In genomic region chr1:197903196-197903514, GRCh38 we compare ENCODE assay signal across 9 cellular contexts. TPM values are rescaled to one million over a fixed set of nuclear protein-coding genes. Genes with fewer than 3 reads are reported as not detected.
DNase-seq lines count a peak whose midpoint lies in the region; ATAC-seq and TF ChIP-seq lines count a peak whose summit lies in the region.
"Had no signal": no experiment of that assay in that cellular context is flagged by ENCODE, and none has a peak within 500 bp of the region (broad histone marks: within the 10 kb centered on the region; RNA-seq: fewer than 3 reads in every experiment).

No MANE protein-coding gene starts in this region.

- no peak for TF ChIP-seq POLR2A in right lobe of liver (IDR thresholded peaks at IDR 0.05)

- H3K9me3 Mint-ChIP-seq in activated CD4-positive, alpha-beta T cell treated with anti-CD3 and anti-CD28 coated beads, Interleukin-2, amount 10 ng/mL, durations not matched to agents 24 days and 14 days, result no peaks in the 10 kb centered on the region

- no peaks in the 10 kb centered on the region for H3K36me3 ChIP-seq in right lobe of liver
- H3K36me3 ChIP-seq in thymus (ENCODE audit: control insufficient read depth, insufficient read depth), result no peaks in the 10 kb centered on the region

- H3K36me3 Mint-ChIP-seq in activated CD4-positive, alpha-beta T cell treated with anti-CD3 and anti-CD28 coated beads, Interleukin-2, amount 10 ng/mL, durations not matched to agents 24 days and 14 days (ENCODE audit: low read depth), result no peaks in the 10 kb centered on the region

- H3K27ac ChIP-seq in right lobe of liver, result peak overlapping the region in 2 of 3 donors; percentile 90 to 97
- H3K27ac ChIP-seq in thymus (ENCODE audit: low read depth), result no peak overlapping the region

- H3K4me1 ChIP-seq in right lobe of liver, result peaks cover 0 to 17% (median 7%) of the 10 kb centered on the region in 4 donors
- H3K4me1 ChIP-seq in thymus (ENCODE audit: control insufficient read depth, insufficient read depth, low read length), result peaks cover 4% of the 10 kb centered on the region

- no peak for TF ChIP-seq CTCF in astrocyte of the cerebellum (IDR thresholded peaks at IDR 0.05; ENCODE audit: low read depth, low read length, missing control alignments)
- TF ChIP-seq CTCF in right lobe of liver (IDR thresholded peaks at IDR 0.05), result no peak
- TF ChIP-seq CTCF in GM13976 (IDR thresholded peaks at IDR 0.05; ENCODE audit: borderline replicate concordance, control extremely low read depth, extremely low read depth, insufficient read depth, missing control alignments), result no peak

- no peak for DNase-seq in activated CD4-positive, alpha-beta T cell treated with anti-CD3 and anti-CD28 coated beads, Interleukin-2, amount 10 ng/mL, durations not matched to agents 24 days and 14 days
- DNase-seq in activated CD4-positive, alpha-beta T cell treated with anti-CD3 and anti-CD28 coated beads, Interleukin-2, amount 50 U/mL, for 4 hours, result no peak
- no peak for DNase-seq in astrocyte of the cerebellum (ENCODE audit: low read depth)
- no peak for DNase-seq in right lobe of liver
- no peak for DNase-seq in SHP77 treated with DMSO at 0.1 percent for 48 hours (lab: John Stamatoyannopoulos, UW)
- no peak for DNase-seq in GM13976 (ENCODE audit: low spot score)

- H3K27ac Mint-ChIP-seq in activated CD4-positive, alpha-beta T cell treated with anti-CD3 and anti-CD28 coated beads, Interleukin-2, amount 10 ng/mL, durations not matched to agents 24 days and 14 days, result peak overlapping the region; percentile 50

- WGBS in right lobe of liver (ENCODE audit: insufficient coverage, low coverage, low lambda C conversion rate, missing lambda C conversion rate), result 9% methylated on average over 3 of the region's 3 CpGs
- 15% methylated on average over 3 of the region's 3 CpGs for WGBS in thymus

- H3K4me1 Mint-ChIP-seq in activated CD4-positive, alpha-beta T cell treated with anti-CD3 and anti-CD28 coated beads, Interleukin-2, amount 10 ng/mL, durations not matched to agents 24 days and 14 days, result peaks cover 9% of the 10 kb centered on the region

- H3K27me3 ChIP-seq in right lobe of liver (no peaks in the 10 kb centered on the region), thymus (ENCODE audit: control insufficient read depth, insufficient read depth) (peaks cover 33% of the 10 kb centered on the region)

- in situ Hi-C loops in astrocyte of the cerebellum (cut with HindIII; ENCODE audit: low sequenced_read_pairs) (no loop called here), GM13976 (cut with MboI; ENCODE audit: low sequenced_read_pairs, unreplicated experiment) (no loop called here)

- H3K4me3 Mint-ChIP-seq in activated CD4-positive, alpha-beta T cell treated with anti-CD3 and anti-CD28 coated beads, Interleukin-2, amount 10 ng/mL, durations not matched to agents 24 days and 14 days, result peak overlapping the region; percentile 83

- H3K9me3 ChIP-seq in right lobe of liver (no peaks in the 10 kb centered on the region), thymus (ENCODE audit: control insufficient read depth) (no peaks in the 10 kb centered on the region)

- H3K4me3 ChIP-seq in astrocyte of the cerebellum (ENCODE audit: low read depth, low read length), result peak overlapping the region; percentile 53
- H3K4me3 ChIP-seq in right lobe of liver, result peak overlapping the region; percentile 49 to 95 (median 83)
- H3K4me3 ChIP-seq in thymus (ENCODE audit: low read length), result peak overlapping the region; percentile 88

- H3K27me3 Mint-ChIP-seq in activated CD4-positive, alpha-beta T cell treated with anti-CD3 and anti-CD28 coated beads, Interleukin-2, amount 10 ng/mL, durations not matched to agents 24 days and 14 days, result peaks cover 69% of the 10 kb centered on the region

- ATAC-seq in right lobe of liver (peak in 2 of 4 donors; percentile 14 to 19), HG03342 (IDR thresholded peaks at IDR 0.05; ENCODE audit: unreplicated experiment) (no peak)

- intact Hi-C loops in activated CD4-positive, alpha-beta T cell treated with anti-CD3 and anti-CD28 coated beads, Interleukin-2, amount 10 ng/mL, durations not matched to agents 24 days and 14 days (cut with micrococcal nuclease), result loop anchor here (2.0 to 10.0 kb wide), 3 partner anchors 126 to 722 kb away; partner anchors contain the start of gene NEK7
- intact Hi-C loops in right lobe of liver (cut with DNase I), result no loop called here

RNA-seq across cellular contexts. Expression of gene C1orf53, which starts 0.7 kb away (rescaled TPM):
- 1.0 and 1.3 TPM in 2 replicates for total RNA-seq in activated CD4-positive, alpha-beta T cell treated with anti-CD3 and anti-CD28 coated beads, Interleukin-2, amount 10 ng/mL, durations not matched to agents 24 days and 14 days
- 1 to 10 TPM; 4.0 to 8.9 (median 6.2) TPM for total RNA-seq in right lobe of liver
- polyA plus RNA-seq in thymus, result 1.3 TPM

RNA-seq across cellular contexts. Expression of gene LHX9, which starts 14.0 kb away (rescaled TPM):
- total RNA-seq in activated CD4-positive, alpha-beta T cell treated with anti-CD3 and anti-CD28 coated beads, Interleukin-2, amount 10 ng/mL, durations not matched to agents 24 days and 14 days, result 0.02 and 0.05 TPM in 2 replicates
- total RNA-seq in right lobe of liver, result 1 to 10 TPM in 2 of 6 experiments, under 1 TPM in 3, not detected in 1; 0.12 to 1.9 (median 0.81) TPM
- 0.09 TPM for polyA plus RNA-seq in thymus
- total RNA-seq: mesenteric fat pad had no signal
